ENCODE assay signal across 8 cellular contexts in genomic region chr17:32006957-32007462, GRCh38. TPM values are rescaled to one million over a fixed set of nuclear protein-coding genes. Genes with fewer than 3 reads are reported as not detected.
DNase-seq lines count a peak whose midpoint lies in the region; ATAC-seq and TF ChIP-seq lines count a peak whose summit lies in the region.

LRRC37B (plus strand) TSS chr17:32007383; CDS start chr17:32021393, 14,010 bp downstream.

- intact Hi-C loops in lower leg skin (cut with DNase I; ENCODE audit: low total_unique reads), result no loop called here

- peak in 1 of 3 donors; percentile 69 for TF ChIP-seq CTCF in lower leg skin (IDR thresholded peaks at IDR 0.05)

- peak within 1 kb of the TSS; percentile 98 for H3K4me3 ChIP-seq in lower leg skin (ENCODE audit: low read depth, poor library complexity, severe bottlenecking)

- peak; percentile 90 for ATAC-seq in HG03432 (IDR thresholded peaks at IDR 0.05; ENCODE audit: unreplicated experiment)

- DNase-seq in AG20443 (ENCODE audit: low spot score) (peak; percentile 94), NCI-H69 (lab: John Stamatoyannopoulos, UW) (peak; percentile 91), dermis microvascular lymphatic vessel endothelial cell (ENCODE audit: low read depth in 2 of 2) (peak; percentile 21 to 84), lower leg skin (ENCODE audit: low spot score in 2 of 2) (peak; percentile 85 to 98)
- peak; percentile 83 to 89 for DNase-seq in activated CD4-positive, alpha-beta T cell treated with anti-CD3 and anti-CD28 coated beads, Interleukin-2, amount 50 U/mL, for 24 hours (ENCODE audit: low read depth in 1 of 2, low spot score in 1 of 2)
- DNase-seq in stimulated activated CD4-positive, alpha-beta T cell treated with anti-CD3 and anti-CD28 coated beads, Interleukin-4, amount 100 ng/mL, for 4 hours, result peak; percentile 84 to 90

- 0 to 1% methylated on average over 37 to 45 of the region's 51 CpGs for WGBS in lower leg skin, 2 donors

- TF ChIP-seq POLR2A in GM19099 (IDR thresholded peaks at IDR 0.05; ENCODE audit: extremely low read depth, insufficient read length, low read depth) (peak; percentile 35), lower leg skin (IDR thresholded peaks at IDR 0.05) (no peak)

RNA-seq across cellular contexts. Expression of gene LRRC37B, which starts in this region (rescaled TPM):
- total RNA-seq in dermis microvascular lymphatic vessel endothelial cell (5.9 and 8.9 TPM in 2 replicates), lower leg skin (10 to 100 TPM; 24.1 to 36.0 (median 26.0) TPM)

Comparison
In these comparisons a context has a peak if more than half of its experiments do, and no peak if none do; other contexts are left out.
1. Peak in every context shown above with its lines: DNase-seq, ATAC-seq and H3K4me3 ChIP-seq.